Comparison of ENCODE assay signal across 8 cellular contexts in the genomic region with DNA sequence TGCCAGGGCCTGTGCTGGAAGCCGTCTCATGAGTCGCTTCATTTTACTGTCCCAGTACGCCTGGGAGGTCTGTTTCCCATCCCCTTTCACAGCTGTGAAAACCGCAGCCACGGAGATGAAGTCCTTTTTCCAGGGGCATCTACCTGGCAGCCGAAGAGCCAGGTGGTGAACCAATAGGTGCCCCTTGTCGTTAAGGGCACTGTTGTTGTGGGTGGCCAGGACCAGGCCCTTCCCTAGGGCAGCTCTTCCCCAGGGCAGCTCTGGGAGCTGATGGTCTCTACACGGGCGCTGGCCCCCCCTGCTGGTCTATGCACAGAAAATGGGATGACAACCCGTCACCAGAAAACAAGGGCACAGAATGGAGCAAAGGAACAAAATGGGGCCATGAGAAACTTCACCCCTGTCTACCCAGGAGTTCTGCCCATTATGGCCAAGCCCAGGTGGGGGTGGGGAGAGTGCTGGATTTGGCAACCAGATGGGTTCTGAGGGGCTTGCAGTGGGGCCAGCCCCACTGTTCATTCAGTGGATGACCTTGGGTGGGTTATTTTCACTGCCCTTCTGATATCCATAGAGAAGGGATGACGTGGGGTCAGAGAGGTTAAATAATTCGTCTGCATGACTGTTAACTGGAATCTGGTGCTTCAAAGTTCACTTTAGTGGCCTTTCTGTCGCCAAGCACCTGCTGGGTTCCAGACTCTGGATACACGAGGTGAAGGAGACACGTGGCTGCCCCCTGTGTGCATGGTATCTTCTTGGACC. TPM values are rescaled to one million over a fixed set of nuclear protein-coding genes. Genes with fewer than 3 reads are reported as not detected.
DNase-seq lines count a peak whose midpoint lies in the region; ATAC-seq, FAIRE-seq and TF ChIP-seq lines count a peak whose summit lies in the region.

No MANE protein-coding gene starts in this region.

- no peaks in the 10 kb centered on the region for H3K27me3 ChIP-seq in PC-3 (ENCODE audit: low read length)
- H3K27me3 ChIP-seq in gastroesophageal sphincter, result no peaks in the 10 kb centered on the region
- H3K27me3 ChIP-seq in pancreas, result no peaks in the 10 kb centered on the region

- FAIRE-seq in H54 (lab: Jason Lieb, UNC) (no peak), pancreas (lab: Jason Lieb, UNC) (no peak)

- peaks cover 27% of the 10 kb centered on the region for H3K36me3 Mint-ChIP-seq in activated T-helper 2 cell treated with anti-CD3 and anti-CD28 coated beads, Interferon-gamma antibody, Interleukin-2, Interleukin-4, amounts not matched to agents 10 μg/mL and 5 μg/mL and 100 μg/mL, durations not matched to agents 14 hours and 24 hours and 36 hours (ENCODE audit: low read depth)

- DNase-seq in AG08396 (ENCODE audit: low spot score) (peak; percentile 69), H54 (ENCODE audit: insufficient read length, low spot score) (peak; percentile 50), PC-3 (no peak), pancreas (peak; percentile 41 to 84 (median 66)), cortex of kidney (lab: John Stamatoyannopoulos, UW) (no peak)
- DNase-seq in activated T-helper 2 cell treated with anti-CD3 and anti-CD28 coated beads, Interferon-gamma antibody, Interleukin-2, Interleukin-4, amounts not matched to agents 10 μg/mL and 5 μg/mL and 100 μg/mL, durations not matched to agents 14 hours and 24 hours and 36 hours (ENCODE audit: low spot score), result peak; percentile 33

- no peaks in the 10 kb centered on the region for H3K27me3 Mint-ChIP-seq in activated T-helper 2 cell treated with anti-CD3 and anti-CD28 coated beads, Interferon-gamma antibody, Interleukin-2, Interleukin-4, amounts not matched to agents 10 μg/mL and 5 μg/mL and 100 μg/mL, durations not matched to agents 14 hours and 24 hours and 36 hours (ENCODE audit: low read depth)

- TF ChIP-seq EP300 in gastroesophageal sphincter (IDR thresholded peaks at IDR 0.05), result no peak

- no peak overlapping the region for H3K4me3 Mint-ChIP-seq in activated T-helper 2 cell treated with anti-CD3 and anti-CD28 coated beads, Interferon-gamma antibody, Interleukin-2, Interleukin-4, amounts not matched to agents 10 μg/mL and 5 μg/mL and 100 μg/mL, durations not matched to agents 14 hours and 24 hours and 36 hours (ENCODE audit: low read depth)

- ATAC-seq in PC-3 (no peak), gastroesophageal sphincter (peak; percentile 42), pancreas (peak in 3 of 4 donors; percentile 65 to 83 (median 80)), HG02973 (IDR thresholded peaks at IDR 0.05; ENCODE audit: unreplicated experiment) (no peak)

- H3F3A ChIP-seq in PC-3 (ENCODE audit: low read length, unreplicated experiment), result no peaks in the 10 kb centered on the region

- H3K9me3 Mint-ChIP-seq in activated T-helper 2 cell treated with anti-CD3 and anti-CD28 coated beads, Interferon-gamma antibody, Interleukin-2, Interleukin-4, amounts not matched to agents 10 μg/mL and 5 μg/mL and 100 μg/mL, durations not matched to agents 14 hours and 24 hours and 36 hours, result no peaks in the 10 kb centered on the region

- WGBS in gastroesophageal sphincter (ENCODE audit: low coverage in 1 of 2), 2 donors, result 72 to 74% methylated on average over 4 to 5 of the region's 15 CpGs
- WGBS in pancreas, 2 donors, result 57 to 64% methylated on average over 15 of the region's 15 CpGs

- H3K79me2 ChIP-seq in PC-3 (ENCODE audit: low read length), result 0 out of 2 replicates have a peak, but pooled peaks cover 6% of the 10 kb centered on the region

- H3K4me1 ChIP-seq in PC-3 (ENCODE audit: insufficient read depth, low read length), result peaks cover 41% of the 10 kb centered on the region
- peaks cover 0 to 42% (median 17%) of the 10 kb centered on the region in 3 donors for H3K4me1 ChIP-seq in gastroesophageal sphincter
- no peaks in the 10 kb centered on the region for H3K4me1 ChIP-seq in pancreas

- no TSS peak for BruUV-seq in PC-3 (replicated peaks; lab: Mats Ljungman, UMichigan)

- H4K20me1 ChIP-seq in PC-3 (ENCODE audit: low read length), result no peaks in the 10 kb centered on the region

- H3K9me3 ChIP-seq in PC-3 (ENCODE audit: low read length), result no peaks in the 10 kb centered on the region
- no peaks in the 10 kb centered on the region for H3K9me3 ChIP-seq in gastroesophageal sphincter
- H3K9me3 ChIP-seq in pancreas, result no peaks in the 10 kb centered on the region

- no peaks in the 10 kb centered on the region for H3K9me2 ChIP-seq in PC-3 (replicated peaks; ENCODE audit: low read length)

- peaks cover 68% of the 10 kb centered on the region for H3K4me1 Mint-ChIP-seq in activated T-helper 2 cell treated with anti-CD3 and anti-CD28 coated beads, Interferon-gamma antibody, Interleukin-2, Interleukin-4, amounts not matched to agents 10 μg/mL and 5 μg/mL and 100 μg/mL, durations not matched to agents 14 hours and 24 hours and 36 hours (ENCODE audit: low read depth)

- H3K9ac ChIP-seq in PC-3 (ENCODE audit: low read length), result peak overlapping the region; percentile 65

- intact Hi-C loops in PC-3 (cut with micrococcal nuclease), result loop anchor here (5.0 kb wide), 2 partner anchors 99 to 404 kb away; a partner anchor contains a TSS
- intact Hi-C loops in activated T-helper 2 cell treated with anti-CD3 and anti-CD28 coated beads, Interferon-gamma antibody, Interleukin-2, Interleukin-4, amounts not matched to agents 10 μg/mL and 5 μg/mL and 100 μg/mL, durations not matched to agents 14 hours and 24 hours and 36 hours (cut with micrococcal nuclease), result loop anchor here (5.0 kb wide), 1 partner anchor 254 kb away; no protein-coding TSS in a partner anchor
- intact Hi-C loops in pancreas (cut with DNase I), result loop anchor here in 1 of 3 donors (5.0 kb wide), 1 partner anchor 384 kb away; no protein-coding TSS in a partner anchor

- POLR2A ChIA-PET in PC-3 (lab: Charles Lee; ENCODE audit: unreplicated experiment), result no interaction called here

- CTCF ChIA-PET in PC-3 (lab: Charles Lee), result interaction anchor here (0.6 kb wide), 1 partner anchor 207 kb away, joined by 3 read pairs; no protein-coding TSS in a partner anchor

- H3K36me3 ChIP-seq in PC-3 (ENCODE audit: low read depth, low read length), result peaks cover 5% of the 10 kb centered on the region
- H3K36me3 ChIP-seq in gastroesophageal sphincter, result no peaks in the 10 kb centered on the region
- H3K36me3 ChIP-seq in pancreas, result no peaks in the 10 kb centered on the region

- no peak overlapping the region for H3K27ac Mint-ChIP-seq in activated T-helper 2 cell treated with anti-CD3 and anti-CD28 coated beads, Interferon-gamma antibody, Interleukin-2, Interleukin-4, amounts not matched to agents 10 μg/mL and 5 μg/mL and 100 μg/mL, durations not matched to agents 14 hours and 24 hours and 36 hours

- TF ChIP-seq POLR2A in H54 (IDR thresholded peaks at IDR 0.05; ENCODE audit: low read depth, low read length), result no peak
- no peak for TF ChIP-seq POLR2A in gastroesophageal sphincter (IDR thresholded peaks at IDR 0.05)

- peak overlapping the region; percentile 78 for H3K4me2 ChIP-seq in PC-3 (ENCODE audit: low read length)

- TF ChIP-seq CTCF in PC-3 (conservative IDR thresholded peaks at IDR 0.05; ENCODE audit: low read depth, low read length), result peak; percentile 64
- peak in 3 of 4 experiments; percentile 46 to 54 (median 46) for TF ChIP-seq CTCF in gastroesophageal sphincter (IDR thresholded peaks at IDR 0.05)
- TF ChIP-seq CTCF in pancreas (IDR thresholded peaks at IDR 0.05), result peak; percentile 7 to 36 (median 30)

- H3K27ac ChIP-seq in PC-3 (ENCODE audit: low read length) (peak overlapping the region; percentile 96), gastroesophageal sphincter (peak overlapping the region in 1 of 4 donors; percentile 34), pancreas (peak overlapping the region in 3 of 4 donors; percentile 64 to 81 (median 80))

- H2AFZ ChIP-seq in PC-3 (ENCODE audit: low read length), result no peak overlapping the region

- H3K4me3 ChIP-seq in PC-3 (ENCODE audit: low read length) (peak overlapping the region; percentile 13; the same call in 1 of the 2 replicates), gastroesophageal sphincter (no peak overlapping the region), pancreas (no peak overlapping the region)

RNA-seq across cellular contexts. Expression of a gene that starts 11.5 kb away (rescaled TPM):
- total RNA-seq in PC-3 (2014; rRNA removed) (10.2 and 10.9 TPM in 2 replicates), gastroesophageal sphincter (1 to 10 TPM in 3 of 4 donors, under 1 TPM in 1; 0.31 to 1.8 (median 1.4) TPM), pancreas (1 to 10 TPM in 4 of 6 donors, under 1 TPM in 2; 0.35 to 3.2 (median 1.2) TPM)
- total RNA-seq in activated T-helper 2 cell treated with anti-CD3 and anti-CD28 coated beads, Interferon-gamma antibody, Interleukin-2, Interleukin-4, amounts not matched to agents 10 μg/mL and 5 μg/mL and 100 μg/mL, durations not matched to agents 14 hours and 24 hours and 36 hours, result 65.2 and 67.4 TPM in 2 replicates
- polyA plus RNA-seq in pancreas, result 1 to 10 TPM in 1 of 2 donors, under 1 TPM in 1; 0.65 to 1.5 TPM

Comparison
In these comparisons a context has a peak if more than half of its experiments do, and no peak if none do; other contexts are left out.
1. DNase-seq: peak in AG08396 (single experiment), H54 (single experiment), activated T-helper 2 cell treated with anti-CD3 and anti-CD28 coated beads, Interferon-gamma antibody, Interleukin-2, Interleukin-4, amounts not matched to agents 10 μg/mL and 5 μg/mL and 100 μg/mL, durations not matched to agents 14 hours and 24 hours and 36 hours (single experiment) and pancreas (6 of 6); none in PC-3 (single experiment) and cortex of kidney (single experiment).
2. ATAC-seq: peak in gastroesophageal sphincter (single experiment) and pancreas (3 of 4); none in PC-3 (single experiment) and HG02973 (single experiment).
3. Peak in every context shown above with its lines, with median percentiles within 50 percentile points of each other: CTCF ChIP-seq.